15 cellular contexts compared by ENCODE assay signal in the genomic region with DNA sequence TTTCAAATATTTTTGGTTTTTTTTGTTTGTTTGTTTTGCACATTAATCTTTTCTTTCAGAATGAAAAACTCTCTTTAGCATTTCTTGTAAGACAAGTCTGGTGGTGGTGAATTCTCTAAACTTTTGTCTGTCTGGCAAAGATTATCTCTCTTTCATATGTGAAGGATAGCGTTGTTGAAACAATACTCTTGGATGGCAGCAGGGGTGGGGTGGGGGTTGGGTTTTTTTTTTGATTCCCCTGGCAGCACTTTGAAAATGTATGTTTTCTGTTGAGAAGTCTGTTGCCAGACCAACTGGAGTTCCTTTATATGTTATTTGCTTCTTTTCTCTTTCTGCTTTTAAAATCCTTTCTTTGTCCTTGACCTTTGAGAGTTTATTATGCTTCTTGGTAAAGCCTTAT.
DNase-seq lines count a peak whose midpoint lies in the region; ATAC-seq and TF ChIP-seq lines count a peak whose summit lies in the region.
"Had no signal": no experiment of that assay in that cellular context is flagged by ENCODE, and none has a peak within 500 bp of the region (broad histone marks: within the 10 kb centered on the region; RNA-seq: fewer than 3 reads in every experiment).

No MANE protein-coding gene starts in this region.

- H2AFZ ChIP-seq in OCI-LY1 (ENCODE audit: low read length) = no peak overlapping the region

- H3K4me1 ChIP-seq in OCI-LY1 (ENCODE audit: insufficient read depth, low read length, severe bottlenecking) = peaks cover 75% of the 10 kb centered on the region

- H3K36me3 ChIP-seq in OCI-LY1 (ENCODE audit: insufficient read depth, low read length) = peaks cover 6% of the 10 kb centered on the region; the same call in 1 of the 2 replicates

- H3K4me3 ChIP-seq in OCI-LY1 (ENCODE audit: low read depth, low read length, poor library complexity, severe bottlenecking) = peak overlapping the region; percentile 15
- H3K4me3 ChIP-seq: lung had no signal

- H3K9me2 ChIP-seq in OCI-LY1 (ENCODE audit: low read depth, low read length) = no peaks in the 10 kb centered on the region

- H3K36me3 Mint-ChIP-seq in stimulated activated naive CD8-positive, alpha-beta T cell treated with anti-CD3 and anti-CD28 coated beads, Interleukin-15, Interleukin-2, amounts not matched to agents 100 ng/mL and 50 ng/mL, for 24 hours (ENCODE audit: low read depth) = no peaks in the 10 kb centered on the region
- peaks cover 2% of the 10 kb centered on the region for H3K36me3 Mint-ChIP-seq in central memory CD8-positive, alpha-beta T cell (ENCODE audit: insufficient read depth)

- no peaks in the 10 kb centered on the region for H3K79me2 ChIP-seq in OCI-LY1 (ENCODE audit: insufficient read depth, low read length)

- peaks cover 2% of the 10 kb centered on the region for H3K9me3 Mint-ChIP-seq in stimulated activated naive CD8-positive, alpha-beta T cell treated with anti-CD3 and anti-CD28 coated beads, Interleukin-15, Interleukin-2, amounts not matched to agents 100 ng/mL and 50 ng/mL, for 24 hours
- no peaks in the 10 kb centered on the region for H3K9me3 Mint-ChIP-seq in central memory CD8-positive, alpha-beta T cell

- no peak for DNase-seq in stimulated activated naive CD8-positive, alpha-beta T cell treated with anti-CD3 and anti-CD28 coated beads, Interleukin-15, Interleukin-2, amounts not matched to agents 100 U/mL and 50 U/mL, for 24 hours
- DNase-seq in central memory CD8-positive, alpha-beta T cell (ENCODE audit: low spot score in 2 of 2) = no peak
- no peak for DNase-seq in NCI-H524 treated with DMSO at 0.1 percent for 48 hours (lab: John Stamatoyannopoulos, UW)
- DNase-seq: amniotic stem cell; DMS 273 treated with DMSO at 0.1 percent for 48 hours; NCI-H146; NCI-H446; stimulated activated CD4-positive, alpha-beta T cell treated with anti-CD3 and anti-CD28 coated beads, Interleukin-15, amount 100 ng/mL, for 24 hours had no signal

- no peak for ATAC-seq in stimulated activated naive CD8-positive, alpha-beta T cell treated with anti-CD3 and anti-CD28 coated beads, Interleukin-15, Interleukin-2, amounts not matched to agents 100 U/mL and 50 U/mL, for 24 hours
- no peak for ATAC-seq in central memory CD8-positive, alpha-beta T cell (replicated peaks; ENCODE audit: extremely low read depth, poor library complexity, severe bottlenecking)
- ATAC-seq in HG02840 (IDR thresholded peaks at IDR 0.05; ENCODE audit: low FRiP score, unreplicated experiment) (no peak), GM21423 (IDR thresholded peaks at IDR 0.05; ENCODE audit: unreplicated experiment) (no peak), GM18907 (IDR thresholded peaks at IDR 0.05; ENCODE audit: unreplicated experiment) (no peak)

- no peaks in the 10 kb centered on the region for H4K20me1 ChIP-seq in OCI-LY1 (ENCODE audit: insufficient read depth, low read length)

- H3F3A ChIP-seq in OCI-LY1 (ENCODE audit: insufficient read depth, low read length) = no peaks in the 10 kb centered on the region

- no peaks in the 10 kb centered on the region for H3K27me3 ChIP-seq in OCI-LY1 (ENCODE audit: insufficient read depth, low read length)

- no peaks in the 10 kb centered on the region for H3K27me3 Mint-ChIP-seq in stimulated activated naive CD8-positive, alpha-beta T cell treated with anti-CD3 and anti-CD28 coated beads, Interleukin-15, Interleukin-2, amounts not matched to agents 100 ng/mL and 50 ng/mL, for 24 hours
- H3K27me3 Mint-ChIP-seq in central memory CD8-positive, alpha-beta T cell = no peaks in the 10 kb centered on the region

- peak overlapping the region; percentile 36 for H3K4me3 Mint-ChIP-seq in stimulated activated naive CD8-positive, alpha-beta T cell treated with anti-CD3 and anti-CD28 coated beads, Interleukin-15, Interleukin-2, amounts not matched to agents 100 ng/mL and 50 ng/mL, for 24 hours
- H3K4me3 Mint-ChIP-seq in central memory CD8-positive, alpha-beta T cell = peak overlapping the region; percentile 38

- peak overlapping the region; percentile 44 for H3K9ac ChIP-seq in OCI-LY1 (ENCODE audit: low read length)

- H3K4me2 ChIP-seq in OCI-LY1 (ENCODE audit: low read length) = peak overlapping the region; percentile 48

- H3K27ac Mint-ChIP-seq in stimulated activated naive CD8-positive, alpha-beta T cell treated with anti-CD3 and anti-CD28 coated beads, Interleukin-15, Interleukin-2, amounts not matched to agents 100 ng/mL and 50 ng/mL, for 24 hours = peak overlapping the region; percentile 72
- peak overlapping the region; percentile 54 for H3K27ac Mint-ChIP-seq in central memory CD8-positive, alpha-beta T cell (ENCODE audit: low read depth)

- peaks cover 7% of the 10 kb centered on the region for H3K9me3 ChIP-seq in OCI-LY1 (ENCODE audit: low read length)

- no peak for TF ChIP-seq CTCF in OCI-LY1 (IDR thresholded peaks at IDR 0.05; ENCODE audit: low read length)

- H3K27ac ChIP-seq in OCI-LY1 (ENCODE audit: low read depth, low read length, poor library complexity, severe bottlenecking) = peak overlapping the region; percentile 85
- H3K27ac ChIP-seq: epithelial cell of prostate had no signal

- peaks cover 67% of the 10 kb centered on the region for H3K4me1 Mint-ChIP-seq in stimulated activated naive CD8-positive, alpha-beta T cell treated with anti-CD3 and anti-CD28 coated beads, Interleukin-15, Interleukin-2, amounts not matched to agents 100 ng/mL and 50 ng/mL, for 24 hours (ENCODE audit: low read depth)
- H3K4me1 Mint-ChIP-seq in central memory CD8-positive, alpha-beta T cell = peaks cover 50% of the 10 kb centered on the region
